8 cellular contexts compared by ENCODE assay signal in the genomic region with DNA sequence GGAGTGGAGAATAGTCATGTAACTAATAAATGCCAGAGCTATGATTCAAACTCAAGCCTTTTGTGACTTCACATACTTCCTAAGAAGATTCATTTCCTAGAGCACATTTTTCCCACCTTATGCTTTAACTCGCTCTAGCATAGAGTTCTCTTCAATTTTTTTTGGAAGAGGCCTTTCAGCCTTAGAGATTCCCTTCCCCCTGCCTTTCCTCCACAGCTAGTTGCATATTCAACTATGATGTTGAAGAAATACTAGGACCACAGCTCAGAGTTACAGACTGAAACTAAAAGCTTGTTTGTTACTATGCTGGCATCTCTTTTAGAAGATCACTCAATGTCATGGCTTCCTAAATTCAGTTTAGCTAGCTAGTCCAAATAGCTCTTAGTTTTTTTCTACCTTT.
A peak's percentile ranks its signal among the peaks of the same experiment; 100 is the strongest.
DNase-seq lines count a peak whose midpoint lies in the region; ATAC-seq, FAIRE-seq and TF ChIP-seq lines count a peak whose summit lies in the region.
"Not testable (repeated sequence)": the region's sequence is repeated elsewhere in the genome, so short reads cannot be mapped to it uniquely, and the experiment has no call there.

No MANE protein-coding gene starts in this region.

- peak; percentile 38 to 71 (median 45) for ATAC-seq in T-cell (replicated peaks in 1 of 4)
- peak; percentile 29 to 75 for ATAC-seq in activated naive CD4-positive, alpha-beta T cell treated with anti-CD3 and anti-CD28 coated beads, Interleukin-2, amount 50 U/mL, for 72 hours
- not testable (repeated sequence) for ATAC-seq in naive thymus-derived CD4-positive, alpha-beta T cell

- not testable (repeated sequence) for TF ChIP-seq POLR2A in GM12891 (IDR thresholded peaks at IDR 0.05; ENCODE audit: low read depth, low read length); H54 (IDR thresholded peaks at IDR 0.05; ENCODE audit: low read depth, low read length)

- POLR2A ChIA-PET in T-cell (lab: Charles Lee); naive thymus-derived CD4-positive, alpha-beta T cell (lab: Charles Lee): not testable (repeated sequence)

- not testable (repeated sequence) for TF ChIP-seq CTCF in endothelial cell (IDR thresholded peaks at IDR 0.05; ENCODE audit: unreplicated experiment)

- in situ Hi-C loops in ACHN (cut with HindIII; ENCODE audit: low pct_ligation_motif_present, low pct_unique_long_range_greater_than_20kb, low sequenced_read_pairs) = not testable (repeated sequence)

- FAIRE-seq in GM12891 (lab: Jason Lieb, UNC) (peak; percentile 13), H54 (lab: Jason Lieb, UNC) (peak; percentile 94)

- H3K4me3 Mint-ChIP-seq in T-cell = peak overlapping the region; percentile 43 to 69 (median 65)
- not testable (repeated sequence) for H3K4me3 Mint-ChIP-seq in endothelial cell (ENCODE audit: unreplicated experiment)
- H3K4me3 Mint-ChIP-seq in naive thymus-derived CD4-positive, alpha-beta T cell = peak overlapping the region; percentile 19 to 78 (median 56)

- peaks cover 38% of the 10 kb centered on the region for H3K36me3 Mint-ChIP-seq in T-cell
- H3K36me3 Mint-ChIP-seq in activated naive CD4-positive, alpha-beta T cell treated with anti-CD3 and anti-CD28 coated beads, Interleukin-2, amount 50 U/mL, for 72 hours = peaks cover 12 to 20% of the 10 kb centered on the region in 2 donors
- H3K36me3 Mint-ChIP-seq in endothelial cell (ENCODE audit: low read depth, unreplicated experiment) = not testable (repeated sequence)
- peaks cover 10 to 32% (median 26%) of the 10 kb centered on the region in 5 donors for H3K36me3 Mint-ChIP-seq in naive thymus-derived CD4-positive, alpha-beta T cell

- H3K27ac Mint-ChIP-seq in T-cell (peak overlapping the region; percentile 93 to 94), endothelial cell (ENCODE audit: unreplicated experiment) (peak overlapping the region; percentile 90)
- H3K27ac Mint-ChIP-seq in activated naive CD4-positive, alpha-beta T cell treated with anti-CD3 and anti-CD28 coated beads, Interleukin-2, amount 50 U/mL, for 72 hours = peak overlapping the region; percentile 41 to 63
- H3K27ac Mint-ChIP-seq in naive thymus-derived CD4-positive, alpha-beta T cell = peak overlapping the region; percentile 67 to 92 (median 85)

- not testable (repeated sequence) for H3K4me3 ChIP-seq in naive thymus-derived CD4-positive, alpha-beta T cell (ENCODE audit: low read length)

- H3K27me3 Mint-ChIP-seq in T-cell; endothelial cell (ENCODE audit: unreplicated experiment); naive thymus-derived CD4-positive, alpha-beta T cell: not testable (repeated sequence)

- not testable (repeated sequence) for H3K27ac ChIP-seq in naive thymus-derived CD4-positive, alpha-beta T cell (ENCODE audit: low read depth, low read length)

- H3K4me1 Mint-ChIP-seq in T-cell = peaks cover 10 to 19% (median 11%) of the 10 kb centered on the region in 3 donors
- H3K4me1 Mint-ChIP-seq in endothelial cell (ENCODE audit: unreplicated experiment) = peaks cover 31% of the 10 kb centered on the region
- peaks cover 7 to 21% (median 13%) of the 10 kb centered on the region in 7 donors for H3K4me1 Mint-ChIP-seq in naive thymus-derived CD4-positive, alpha-beta T cell

- intact Hi-C loops in naive thymus-derived CD4-positive, alpha-beta T cell (cut with micrococcal nuclease) = not testable (repeated sequence)

- peaks cover 0 to 28% (median 9%) of the 10 kb centered on the region in 3 experiments for H3K36me3 ChIP-seq in naive thymus-derived CD4-positive, alpha-beta T cell (ENCODE audit: control insufficient read depth in 2 of 3, insufficient read depth in 3 of 3, low read length in 3 of 3)

- peak; percentile 20 for DNase-seq in ACHN
- DNase-seq in GM12891 (ENCODE audit: insufficient read length, low spot score); H54 (ENCODE audit: insufficient read length, low spot score); T-cell; activated naive CD4-positive, alpha-beta T cell treated with anti-CD3 and anti-CD28 coated beads, Interleukin-2, amount 50 U/mL, for 72 hours (ENCODE audit: low spot score in 2 of 2); endothelial cell (ENCODE audit: low spot score); naive thymus-derived CD4-positive, alpha-beta T cell: not testable (repeated sequence)
- DNase-seq in HS-5 (ENCODE audit: low read depth) = peak; percentile 36

- not testable (repeated sequence) for H3K4me1 ChIP-seq in naive thymus-derived CD4-positive, alpha-beta T cell (ENCODE audit: control insufficient read depth in 2 of 2, insufficient read depth in 2 of 2, low read length in 2 of 2)

- CTCF ChIA-PET in T-cell (lab: Charles Lee); naive thymus-derived CD4-positive, alpha-beta T cell (lab: Charles Lee): not testable (repeated sequence)

- H3K27me3 ChIP-seq in naive thymus-derived CD4-positive, alpha-beta T cell (ENCODE audit: control insufficient read depth in 2 of 2, insufficient read depth in 2 of 2, low read length in 2 of 2) = not testable (repeated sequence)

- not testable (repeated sequence) for H3K9me3 ChIP-seq in naive thymus-derived CD4-positive, alpha-beta T cell (ENCODE audit: control insufficient read depth in 2 of 3, low read length in 3 of 3)

- H3K9me3 Mint-ChIP-seq in T-cell; activated naive CD4-positive, alpha-beta T cell treated with anti-CD3 and anti-CD28 coated beads, Interleukin-2, amount 50 U/mL, for 72 hours; endothelial cell (ENCODE audit: unreplicated experiment); naive thymus-derived CD4-positive, alpha-beta T cell: not testable (repeated sequence)
